Comparison of ENCODE assay signal across 1 cellular context in the genomic region with DNA sequence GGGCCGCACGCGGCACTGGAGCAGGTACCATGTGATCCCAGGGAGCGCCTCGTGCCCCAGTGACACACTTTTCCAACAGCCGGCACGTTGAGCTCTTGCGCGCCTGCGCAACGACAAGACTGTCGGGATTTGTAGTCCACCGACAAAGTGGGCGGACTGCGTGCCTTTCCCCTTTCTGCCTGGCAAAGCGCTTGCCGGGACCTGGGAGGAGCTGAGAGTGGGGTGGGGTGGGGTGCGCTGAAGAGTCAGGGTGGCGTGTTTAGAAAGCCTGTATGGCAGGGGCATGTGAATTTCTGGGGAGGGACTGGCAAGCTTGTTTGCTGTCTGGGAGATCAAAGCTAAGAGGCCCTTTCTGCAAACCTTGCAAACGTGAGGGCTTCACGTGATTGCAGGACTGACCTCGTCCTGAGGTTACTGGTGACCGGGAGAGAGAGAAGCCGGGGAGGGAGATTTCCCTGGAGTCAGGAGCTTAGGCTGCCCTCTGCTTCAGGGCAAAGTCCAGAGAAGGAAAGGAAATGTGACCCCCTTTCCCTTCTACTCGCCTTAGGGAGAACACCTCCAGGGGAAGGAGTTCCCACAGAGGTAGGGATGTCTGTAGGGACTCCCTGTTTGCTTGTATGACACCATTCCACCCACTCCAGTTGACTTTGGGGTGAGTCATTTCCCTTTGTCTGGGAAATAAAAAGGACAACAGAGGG.
TF ChIP-seq lines count a peak whose summit lies in the region.

No MANE protein-coding gene starts in this region.

TF ChIP-seq in HEK293, 187 proteins besides CTCF, POLR2A, EP300 and RAD21 (continued from another document and continues in another):
- TF ChIP-seq ZNF513 (tag by site-specific recombination; IDR thresholded peaks at IDR 0.05) (no peak), ZFHX2 (tag by site-specific recombination; conservative IDR thresholded peaks at IDR 0.05) (peak; percentile 72), YY2 (tag by site-specific recombination; IDR thresholded peaks at IDR 0.05) (no peak), ZNF266 (tag by site-specific recombination; IDR thresholded peaks at IDR 0.05; ENCODE audit: low read depth) (no peak), ZBTB7A (tag by site-specific recombination; IDR thresholded peaks at IDR 0.05; ENCODE audit: low read depth) (no peak), ZNF214 (tag by site-specific recombination; IDR thresholded peaks at IDR 0.05; ENCODE audit: borderline replicate concordance) (no peak), YY1 (tag by site-specific recombination; IDR thresholded peaks at IDR 0.05) (no peak), ZNF324 (tag by site-specific recombination; IDR thresholded peaks at IDR 0.05) (no peak), ZNF449 (tag by site-specific recombination; IDR thresholded peaks at IDR 0.05) (no peak), ZNF558 (tag by site-specific recombination; IDR thresholded peaks at IDR 0.05) (no peak), ZBTB48 (tag by site-specific recombination; IDR thresholded peaks at IDR 0.05) (peak; percentile 94), PRDM1 (tag by site-specific recombination; IDR thresholded peaks at IDR 0.05) (peak; percentile 82), ZFP37 (tag by site-specific recombination; IDR thresholded peaks at IDR 0.05) (no peak), REPIN1 (tag by site-specific recombination; IDR thresholded peaks at IDR 0.05; ENCODE audit: low read depth) (no peak), ZNF280C (tag by site-specific recombination; IDR thresholded peaks at IDR 0.05) (no peak), ZNF549 (tag by site-specific recombination; IDR thresholded peaks at IDR 0.05) (no peak), ZBTB11 (tag by site-specific recombination; conservative IDR thresholded peaks at IDR 0.05; ENCODE audit: low read depth) (peak; percentile 32; the same call in 1 of the 2 replicates), HOXD13 (CRISPR knock-in tag; IDR thresholded peaks at IDR 0.05; ENCODE audit: borderline replicate concordance) (no peak), ZNF202 (tag by site-specific recombination; IDR thresholded peaks at IDR 0.05; ENCODE audit: borderline replicate concordance) (no peak), ZNF785 (tag by site-specific recombination; IDR thresholded peaks at IDR 0.05) (no peak), ZNF426 (tag by site-specific recombination; IDR thresholded peaks at IDR 0.05) (no peak), ZBTB21 (tag by site-specific recombination; IDR thresholded peaks at IDR 0.05) (0 out of 2 replicates have a peak, but pooled peaks have one; percentile 40), ZNF292 (tag by site-specific recombination; IDR thresholded peaks at IDR 0.05; ENCODE audit: borderline replicate concordance, low read depth) (no peak), ZNF692 (tag by site-specific recombination; IDR thresholded peaks at IDR 0.05) (peak; percentile 49; the same call in 1 of the 2 replicates), ZNF114 (tag by site-specific recombination; IDR thresholded peaks at IDR 0.05) (no peak), ZNF10 (tag by site-specific recombination; IDR thresholded peaks at IDR 0.05) (no peak), BCL11A (tag by site-specific recombination; IDR thresholded peaks at IDR 0.05; ENCODE audit: low read depth) (no peak), ZIC2 (tag by site-specific recombination; IDR thresholded peaks at IDR 0.05) (no peak; the same call in 1 of the 2 replicates), ELK4 (IDR thresholded peaks at IDR 0.05; ENCODE audit: borderline replicate concordance, low read depth, low read length) (no peak), ZNF560 (tag by site-specific recombination; IDR thresholded peaks at IDR 0.05; ENCODE audit: borderline replicate concordance) (no peak), ZNF335 (tag by site-specific recombination; conservative IDR thresholded peaks at IDR 0.05) (peak; percentile 97), ZNF423 (tag by site-specific recombination; IDR thresholded peaks at IDR 0.05) (no peak), ZNF654 (tag by site-specific recombination; IDR thresholded peaks at IDR 0.05; ENCODE audit: low read depth) (no peak), ZNF302 (tag by site-specific recombination; IDR thresholded peaks at IDR 0.05; ENCODE audit: low read depth) (no peak)
- TF ChIP-seq, protein P1, sequence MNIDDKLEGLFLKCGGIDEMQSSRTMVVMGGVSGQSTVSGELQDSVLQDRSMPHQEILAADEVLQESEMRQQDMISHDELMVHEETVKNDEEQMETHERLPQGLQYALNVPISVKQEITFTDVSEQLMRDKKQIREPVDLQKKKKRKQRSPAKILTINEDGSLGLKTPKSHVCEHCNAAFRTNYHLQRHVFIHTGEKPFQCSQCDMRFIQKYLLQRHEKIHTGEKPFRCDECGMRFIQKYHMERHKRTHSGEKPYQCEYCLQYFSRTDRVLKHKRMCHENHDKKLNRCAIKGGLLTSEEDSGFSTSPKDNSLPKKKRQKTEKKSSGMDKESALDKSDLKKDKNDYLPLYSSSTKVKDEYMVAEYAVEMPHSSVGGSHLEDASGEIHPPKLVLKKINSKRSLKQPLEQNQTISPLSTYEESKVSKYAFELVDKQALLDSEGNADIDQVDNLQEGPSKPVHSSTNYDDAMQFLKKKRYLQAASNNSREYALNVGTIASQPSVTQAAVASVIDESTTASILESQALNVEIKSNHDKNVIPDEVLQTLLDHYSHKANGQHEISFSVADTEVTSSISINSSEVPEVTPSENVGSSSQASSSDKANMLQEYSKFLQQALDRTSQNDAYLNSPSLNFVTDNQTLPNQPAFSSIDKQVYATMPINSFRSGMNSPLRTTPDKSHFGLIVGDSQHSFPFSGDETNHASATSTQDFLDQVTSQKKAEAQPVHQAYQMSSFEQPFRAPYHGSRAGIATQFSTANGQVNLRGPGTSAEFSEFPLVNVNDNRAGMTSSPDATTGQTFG (tag by site-specific recombination; IDR thresholded peaks at IDR 0.05; ENCODE audit: borderline replicate concordance) = no peak
- TF ChIP-seq, protein P2, sequence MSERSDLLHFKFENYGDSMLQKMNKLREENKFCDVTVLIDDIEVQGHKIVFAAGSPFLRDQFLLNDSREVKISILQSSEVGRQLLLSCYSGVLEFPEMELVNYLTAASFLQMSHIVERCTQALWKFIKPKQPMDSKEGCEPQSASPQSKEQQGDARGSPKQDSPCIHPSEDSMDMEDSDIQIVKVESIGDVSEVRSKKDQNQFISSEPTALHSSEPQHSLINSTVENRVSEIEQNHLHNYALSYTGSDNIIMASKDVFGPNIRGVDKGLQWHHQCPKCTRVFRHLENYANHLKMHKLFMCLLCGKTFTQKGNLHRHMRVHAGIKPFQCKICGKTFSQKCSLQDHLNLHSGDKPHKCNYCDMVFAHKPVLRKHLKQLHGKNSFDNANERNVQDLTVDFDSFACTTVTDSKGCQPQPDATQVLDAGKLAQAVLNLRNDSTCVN (tag by site-specific recombination; optimal IDR thresholded peaks at IDR 0.05) = peak; percentile 57
- TF ChIP-seq, protein P3, sequence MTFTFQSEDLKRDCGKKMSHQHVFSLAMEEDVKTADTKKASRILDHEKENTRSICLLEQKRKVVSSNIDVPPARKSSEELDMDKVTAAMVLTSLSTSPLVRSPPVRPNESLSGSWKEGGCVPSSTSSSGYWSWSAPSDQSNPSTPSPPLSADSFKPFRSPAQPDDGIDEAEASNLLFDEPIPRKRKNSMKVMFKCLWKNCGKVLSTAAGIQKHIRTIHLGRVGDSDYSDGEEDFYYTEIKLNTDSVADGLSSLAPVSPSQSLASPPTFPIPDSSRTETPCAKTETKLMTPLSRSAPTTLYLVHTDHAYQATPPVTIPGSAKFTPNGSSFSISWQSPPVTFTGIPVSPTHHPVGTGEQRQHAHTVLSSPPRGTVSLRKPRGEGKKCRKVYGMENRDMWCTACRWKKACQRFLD (tag by site-specific recombination; IDR thresholded peaks at IDR 0.05) = no peak
- TF ChIP-seq, protein P4, sequence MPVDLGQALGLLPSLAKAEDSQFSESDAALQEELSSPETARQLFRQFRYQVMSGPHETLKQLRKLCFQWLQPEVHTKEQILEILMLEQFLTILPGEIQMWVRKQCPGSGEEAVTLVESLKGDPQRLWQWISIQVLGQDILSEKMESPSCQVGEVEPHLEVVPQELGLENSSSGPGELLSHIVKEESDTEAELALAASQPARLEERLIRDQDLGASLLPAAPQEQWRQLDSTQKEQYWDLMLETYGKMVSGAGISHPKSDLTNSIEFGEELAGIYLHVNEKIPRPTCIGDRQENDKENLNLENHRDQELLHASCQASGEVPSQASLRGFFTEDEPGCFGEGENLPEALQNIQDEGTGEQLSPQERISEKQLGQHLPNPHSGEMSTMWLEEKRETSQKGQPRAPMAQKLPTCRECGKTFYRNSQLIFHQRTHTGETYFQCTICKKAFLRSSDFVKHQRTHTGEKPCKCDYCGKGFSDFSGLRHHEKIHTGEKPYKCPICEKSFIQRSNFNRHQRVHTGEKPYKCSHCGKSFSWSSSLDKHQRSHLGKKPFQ (tag by site-specific recombination; IDR thresholded peaks at IDR 0.05) = no peak
- TF ChIP-seq, protein P5, sequence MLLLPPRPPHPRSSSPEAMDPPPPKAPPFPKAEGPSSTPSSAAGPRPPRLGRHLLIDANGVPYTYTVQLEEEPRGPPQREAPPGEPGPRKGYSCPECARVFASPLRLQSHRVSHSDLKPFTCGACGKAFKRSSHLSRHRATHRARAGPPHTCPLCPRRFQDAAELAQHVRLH (tag by site-specific recombination; IDR thresholded peaks at IDR 0.05) = no peak
